In the genomic region with DNA sequence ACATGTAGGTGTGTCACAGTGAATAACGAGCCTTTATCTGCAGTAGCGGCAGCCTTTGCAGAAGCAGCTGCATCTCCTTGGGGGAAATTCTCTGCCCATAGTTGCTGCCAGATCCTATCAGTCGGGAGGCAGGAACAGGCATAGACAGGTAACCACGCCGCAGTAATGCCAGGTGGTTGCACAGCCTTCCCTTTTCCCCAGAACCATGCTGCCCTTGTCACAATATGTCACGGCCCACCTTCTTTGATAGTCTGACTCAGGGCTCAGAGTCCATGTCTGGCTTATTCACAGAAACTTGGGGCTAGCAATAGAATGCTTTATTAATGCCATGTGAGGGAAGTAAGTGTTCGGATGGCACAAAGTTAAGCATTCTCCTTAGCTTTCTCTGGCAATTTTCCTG, we compare ENCODE assay signal across 29 cellular contexts.
"Had no signal": no experiment of that assay in that cellular context is flagged by ENCODE, and none has a peak within 500 bp of the region (broad histone marks: within the 10 kb centered on the region; RNA-seq: fewer than 3 reads in every experiment).

No MANE protein-coding gene starts in this region.

- H3K36me3 ChIP-seq: ascending aorta had no signal

- H3K27me3 ChIP-seq: ascending aorta, body of pancreas had no signal

- H3K9me3 ChIP-seq: ascending aorta, body of pancreas had no signal

- DNase-seq: activated B cell treated with CpG ODN at 0.5 μM for 24 hours; activated CD4-positive, alpha-beta memory T cell treated with anti-CD3 and anti-CD28 coated beads for 36 hours; activated CD4-positive, alpha-beta T cell treated with anti-CD3 and anti-CD28 coated beads for 1 hour; activated CD4-positive, alpha-beta T cell treated with anti-CD3 and anti-CD28 coated beads, Interleukin-2, amount 10 ng/mL, durations not matched to agents 7 days and 5 days; activated CD8-positive, alpha-beta memory T cell treated with anti-CD3 and anti-CD28 coated beads for 24 hours; activated effector memory CD4-positive, alpha-beta T cell treated with anti-CD3 and anti-CD28 coated beads, Interleukin-2, amount 50 U/mL, for 16 hours; activated naive CD4-positive, alpha-beta T cell treated with Interleukin-2 at 50 U/mL for 16 hours; activated naive CD8-positive, alpha-beta T cell treated with anti-CD3 and anti-CD28 coated beads, Interleukin-2, amount 50 U/mL, for 24 hours; activated T-cell treated with anti-CD3 and anti-CD28 coated beads, Interleukin-2, amount 50 U/mL, for 4 hours; amniotic stem cell; body of pancreas; IMR-90; Kasumi-1; KBM-7; NCI-H1092; NCI-H1417; NCI-H1694; NCI-H2029; NCI-H345; NCI-H510A; NCI-H526 treated with DMSO at 0.1 percent for 48 hours; NCI-H82; PC-3; SHP77 treated with DMSO at 0.1 percent for 48 hours; T-helper 17 cell; T-helper 9 cell had no signal

- FAIRE-seq: TTC549 had no signal

- H3K27ac ChIP-seq: ascending aorta, body of pancreas had no signal

- ATAC-seq: activated naive CD4-positive, alpha-beta T cell treated with anti-CD3 and anti-CD28 coated beads, Interleukin-2, amount 50 U/mL, for 72 hours; activated naive CD8-positive, alpha-beta T cell treated with anti-CD3 and anti-CD28 coated beads, Interleukin-2, amount 50 U/mL, for 24 hours; activated T-cell treated with anti-CD3 and anti-CD28 coated beads, Interleukin-2, amount 50 U/mL, for 4 hours; body of pancreas; PC-3; T-helper 17 cell had no signal

- H3K4me3 ChIP-seq: ascending aorta, body of pancreas had no signal

- H3K4me1 ChIP-seq: ascending aorta, body of pancreas had no signal
